1 cellular context compared by ENCODE assay signal in the genomic region with DNA sequence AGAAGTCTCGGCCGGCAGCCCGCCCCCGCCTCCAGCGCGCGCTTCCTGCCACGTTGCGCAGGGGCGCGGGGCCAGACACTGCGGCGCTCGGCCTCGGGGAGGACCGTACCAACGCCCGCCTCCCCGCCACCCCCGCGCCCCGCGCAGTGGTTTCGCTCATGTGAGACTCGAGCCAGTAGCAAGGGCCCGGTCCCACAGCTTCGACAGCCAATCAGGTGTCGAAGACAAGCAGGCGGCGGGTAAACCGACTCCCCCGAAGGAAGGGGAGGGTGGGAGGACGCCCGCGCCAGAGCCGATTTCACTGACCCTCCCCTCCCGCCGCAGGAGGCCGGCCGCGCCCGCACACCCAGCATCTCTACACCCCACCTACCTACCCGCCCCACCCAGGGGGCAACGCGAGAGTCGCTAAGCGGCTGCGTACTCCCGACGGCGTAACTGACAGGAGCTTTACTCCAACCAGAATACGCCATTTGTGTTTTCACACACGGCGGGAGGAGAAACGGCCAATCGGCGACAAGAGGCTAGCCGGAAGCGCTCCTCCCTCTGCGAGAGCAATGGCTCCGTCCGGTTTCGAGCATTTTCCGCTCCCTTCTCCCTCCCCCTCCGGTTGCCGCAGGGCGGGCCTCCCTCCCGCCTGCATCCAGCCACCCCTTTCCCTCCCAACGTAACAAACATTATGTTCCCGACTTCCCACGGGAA.
TF ChIP-seq lines count a peak whose summit lies in the region.

No MANE protein-coding gene starts in this region.

TF ChIP-seq in HepG2, 621 proteins besides CTCF, POLR2A, EP300 and RAD21 (continued from another document and continues in another):
- TF ChIP-seq, protein P1, sequence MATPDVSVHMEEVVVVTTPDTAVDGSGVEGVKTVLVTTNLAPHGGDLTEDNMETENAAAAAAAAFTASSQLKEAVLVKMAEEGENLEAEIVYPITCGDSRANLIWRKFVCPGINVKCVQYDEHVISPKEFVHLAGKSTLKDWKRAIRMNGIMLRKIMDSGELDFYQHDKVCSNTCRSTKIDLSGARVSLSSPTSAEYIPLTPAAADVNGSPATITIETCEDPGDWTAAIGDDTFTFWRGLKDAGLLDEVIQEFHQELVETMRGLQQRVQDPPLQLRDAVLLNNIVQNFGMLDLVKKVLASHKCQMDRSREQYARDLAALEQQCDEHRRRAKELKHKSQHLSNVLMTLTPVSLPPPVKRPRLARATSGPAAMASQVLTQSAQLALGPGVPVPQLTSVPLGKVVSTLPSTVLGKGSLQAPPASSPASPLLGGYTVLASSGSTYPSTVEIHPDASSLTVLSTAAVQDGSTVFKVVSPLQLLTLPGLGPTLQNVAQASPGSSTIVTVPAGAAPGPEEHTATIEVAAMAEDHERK (CRISPR knock-in tag; IDR thresholded peaks at IDR 0.05; ENCODE audit: low read depth), result no peak
- TF ChIP-seq NFIC (IDR thresholded peaks at IDR 0.05; ENCODE audit: low read length) (no peak), SRSF1 (optimal IDR thresholded peaks at IDR 0.05; ENCODE audit: low read depth, low read length) (peak; percentile 74), SIN3A (IDR thresholded peaks at IDR 0.05; ENCODE audit: borderline replicate concordance, low read depth, low read length) (peak; percentile 34; the same call in 1 of the 2 replicates), SIN3B (IDR thresholded peaks at IDR 0.05; ENCODE audit: low read length) (peak; percentile 26; the same call in 1 of the 2 replicates), HCFC1 (IDR thresholded peaks at IDR 0.05; ENCODE audit: low read depth, low read length) (no peak; the same call in 1 of the 2 replicates), MXI1 (IDR thresholded peaks at IDR 0.05; ENCODE audit: borderline replicate concordance, low read depth, low read length) (peak; percentile 62; the same call in 1 of the 3 replicates), ZNF75D (CRISPR knock-in tag; IDR thresholded peaks at IDR 0.05; ENCODE audit: borderline replicate concordance) (no peak), ZNF138 (CRISPR knock-in tag; IDR thresholded peaks at IDR 0.05; ENCODE audit: low read depth) (0 out of 2 replicates have a peak, but pooled peaks have one; percentile 34), ZNF234 (CRISPR knock-in tag; conservative IDR thresholded peaks at IDR 0.05) (0 out of 2 replicates have a peak, but pooled peaks have one; percentile 66), ESRRA (CRISPR knock-in tag; IDR thresholded peaks at IDR 0.05; ENCODE audit: low read depth) (0 out of 2 replicates have a peak, but pooled peaks have one; percentile 12), ZFP1 (CRISPR knock-in tag; IDR thresholded peaks at IDR 0.05) (no peak), ZNF33A (CRISPR knock-in tag; IDR thresholded peaks at IDR 0.05; ENCODE audit: borderline replicate concordance) (no peak), ARNT2 (CRISPR knock-in tag; IDR thresholded peaks at IDR 0.05; ENCODE audit: low read depth) (peak; percentile 32; the same call in 1 of the 2 replicates), FOXO1 (CRISPR knock-in tag; IDR thresholded peaks at IDR 0.05) (peak; percentile 42), PTBP1 (IDR thresholded peaks at IDR 0.05; ENCODE audit: low read depth, low read length, poor library complexity, severe bottlenecking) (no peak), ZSCAN21 (CRISPR knock-in tag; IDR thresholded peaks at IDR 0.05; ENCODE audit: borderline replicate concordance) (peak; percentile 48; the same call in 1 of the 2 replicates), ZMAT3 (CRISPR knock-in tag; conservative IDR thresholded peaks at IDR 0.05) (peak; percentile 97), NONO (IDR thresholded peaks at IDR 0.05) (no peak), NONO (CRISPR knock-in tag; conservative IDR thresholded peaks at IDR 0.05) (peak; percentile 64; the same call in 1 of the 2 replicates), MEIS1 (CRISPR knock-in tag; IDR thresholded peaks at IDR 0.05; ENCODE audit: borderline replicate concordance) (0 out of 2 replicates have a peak, but pooled peaks have one; percentile 36), MZF1 (CRISPR knock-in tag; IDR thresholded peaks at IDR 0.05; ENCODE audit: borderline replicate concordance) (no peak), SETDB1 (CRISPR knock-in tag; IDR thresholded peaks at IDR 0.05; ENCODE audit: borderline replicate concordance) (no peak), XRCC5 (optimal IDR thresholded peaks at IDR 0.05; ENCODE audit: low read length) (peak; percentile 31), MEF2D (CRISPR knock-in tag; IDR thresholded peaks at IDR 0.05) (peak; percentile 66; the same call in 1 of the 2 replicates), ZNF569 (CRISPR knock-in tag; IDR thresholded peaks at IDR 0.05; ENCODE audit: borderline replicate concordance) (0 out of 2 replicates have a peak, but pooled peaks have one; percentile 44), ZNF549 (CRISPR knock-in tag; IDR thresholded peaks at IDR 0.05) (no peak), SRY (CRISPR knock-in tag; IDR thresholded peaks at IDR 0.05) (0 out of 2 replicates have a peak, but pooled peaks have one; percentile 18), ZNF589 (CRISPR knock-in tag; conservative IDR thresholded peaks at IDR 0.05) (peak; percentile 53; the same call in 1 of the 2 replicates), ZNF839 (CRISPR knock-in tag; IDR thresholded peaks at IDR 0.05; ENCODE audit: borderline replicate concordance) (no peak), KDM5A (IDR thresholded peaks at IDR 0.05; ENCODE audit: borderline replicate concordance, low read length) (peak; percentile 39; the same call in 1 of the 2 replicates), ZNF879 (CRISPR knock-in tag; IDR thresholded peaks at IDR 0.05) (no peak; the same call in 1 of the 2 replicates), TEAD2 (CRISPR knock-in tag; IDR thresholded peaks at IDR 0.05) (no peak), ELF4 (CRISPR knock-in tag; IDR thresholded peaks at IDR 0.05; ENCODE audit: borderline replicate concordance) (peak; percentile 76; the same call in 1 of the 2 replicates), ZNF383 (CRISPR knock-in tag; IDR thresholded peaks at IDR 0.05; ENCODE audit: borderline replicate concordance) (0 out of 2 replicates have a peak, but pooled peaks have one; percentile 53), ZNF709 (CRISPR knock-in tag; IDR thresholded peaks at IDR 0.05) (no peak), POLR2G (IDR thresholded peaks at IDR 0.05; ENCODE audit: low read depth, low read length) (peak; percentile 79; the same call in 1 of the 2 replicates), EHMT2 (IDR thresholded peaks at IDR 0.05; ENCODE audit: borderline replicate concordance, low read depth, low read length) (no peak), REPIN1 (CRISPR knock-in tag; IDR thresholded peaks at IDR 0.05; ENCODE audit: borderline replicate concordance, low read depth) (peak; percentile 86), ZNF678 (CRISPR knock-in tag; IDR thresholded peaks at IDR 0.05) (peak; percentile 35; the same call in 1 of the 2 replicates), ZBTB21 (CRISPR knock-in tag; IDR thresholded peaks at IDR 0.05) (no peak), NFYB (CRISPR knock-in tag; IDR thresholded peaks at IDR 0.05) (peak; percentile 91), ZNF12 (CRISPR knock-in tag; IDR thresholded peaks at IDR 0.05) (no peak)
- TF ChIP-seq, protein P2, sequence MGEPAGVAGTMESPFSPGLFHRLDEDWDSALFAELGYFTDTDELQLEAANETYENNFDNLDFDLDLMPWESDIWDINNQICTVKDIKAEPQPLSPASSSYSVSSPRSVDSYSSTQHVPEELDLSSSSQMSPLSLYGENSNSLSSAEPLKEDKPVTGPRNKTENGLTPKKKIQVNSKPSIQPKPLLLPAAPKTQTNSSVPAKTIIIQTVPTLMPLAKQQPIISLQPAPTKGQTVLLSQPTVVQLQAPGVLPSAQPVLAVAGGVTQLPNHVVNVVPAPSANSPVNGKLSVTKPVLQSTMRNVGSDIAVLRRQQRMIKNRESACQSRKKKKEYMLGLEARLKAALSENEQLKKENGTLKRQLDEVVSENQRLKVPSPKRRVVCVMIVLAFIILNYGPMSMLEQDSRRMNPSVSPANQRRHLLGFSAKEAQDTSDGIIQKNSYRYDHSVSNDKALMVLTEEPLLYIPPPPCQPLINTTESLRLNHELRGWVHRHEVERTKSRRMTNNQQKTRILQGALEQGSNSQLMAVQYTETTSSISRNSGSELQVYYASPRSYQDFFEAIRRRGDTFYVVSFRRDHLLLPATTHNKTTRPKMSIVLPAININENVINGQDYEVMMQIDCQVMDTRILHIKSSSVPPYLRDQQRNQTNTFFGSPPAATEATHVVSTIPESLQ (CRISPR knock-in tag; conservative IDR thresholded peaks at IDR 0.05), result peak; percentile 80; the same call in 1 of the 2 replicates
- TF ChIP-seq, protein P3, sequence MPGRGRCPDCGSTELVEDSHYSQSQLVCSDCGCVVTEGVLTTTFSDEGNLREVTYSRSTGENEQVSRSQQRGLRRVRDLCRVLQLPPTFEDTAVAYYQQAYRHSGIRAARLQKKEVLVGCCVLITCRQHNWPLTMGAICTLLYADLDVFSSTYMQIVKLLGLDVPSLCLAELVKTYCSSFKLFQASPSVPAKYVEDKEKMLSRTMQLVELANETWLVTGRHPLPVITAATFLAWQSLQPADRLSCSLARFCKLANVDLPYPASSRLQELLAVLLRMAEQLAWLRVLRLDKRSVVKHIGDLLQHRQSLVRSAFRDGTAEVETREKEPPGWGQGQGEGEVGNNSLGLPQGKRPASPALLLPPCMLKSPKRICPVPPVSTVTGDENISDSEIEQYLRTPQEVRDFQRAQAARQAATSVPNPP (CRISPR knock-in tag; IDR thresholded peaks at IDR 0.05), result peak; percentile 74; the same call in 1 of the 2 replicates
- TF ChIP-seq, protein P4, sequence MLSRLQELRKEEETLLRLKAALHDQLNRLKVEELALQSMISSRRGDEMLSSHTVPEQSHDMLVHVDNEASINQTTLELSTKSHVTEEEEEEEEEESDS (CRISPR knock-in tag; IDR thresholded peaks at IDR 0.05; ENCODE audit: borderline replicate concordance), result peak; percentile 75; the same call in 1 of the 2 replicates
- TF ChIP-seq, protein P5, sequence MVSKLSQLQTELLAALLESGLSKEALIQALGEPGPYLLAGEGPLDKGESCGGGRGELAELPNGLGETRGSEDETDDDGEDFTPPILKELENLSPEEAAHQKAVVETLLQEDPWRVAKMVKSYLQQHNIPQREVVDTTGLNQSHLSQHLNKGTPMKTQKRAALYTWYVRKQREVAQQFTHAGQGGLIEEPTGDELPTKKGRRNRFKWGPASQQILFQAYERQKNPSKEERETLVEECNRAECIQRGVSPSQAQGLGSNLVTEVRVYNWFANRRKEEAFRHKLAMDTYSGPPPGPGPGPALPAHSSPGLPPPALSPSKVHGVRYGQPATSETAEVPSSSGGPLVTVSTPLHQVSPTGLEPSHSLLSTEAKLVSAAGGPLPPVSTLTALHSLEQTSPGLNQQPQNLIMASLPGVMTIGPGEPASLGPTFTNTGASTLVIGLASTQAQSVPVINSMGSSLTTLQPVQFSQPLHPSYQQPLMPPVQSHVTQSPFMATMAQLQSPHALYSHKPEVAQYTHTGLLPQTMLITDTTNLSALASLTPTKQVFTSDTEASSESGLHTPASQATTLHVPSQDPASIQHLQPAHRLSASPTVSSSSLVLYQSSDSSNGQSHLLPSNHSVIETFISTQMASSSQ (IDR thresholded peaks at IDR 0.05; ENCODE audit: low read depth), result no peak
- TF ChIP-seq, protein P5 (CRISPR knock-in tag; IDR thresholded peaks at IDR 0.05; ENCODE audit: borderline replicate concordance), result no peak; the same call in 1 of the 2 replicates
- TF ChIP-seq, protein P6, sequence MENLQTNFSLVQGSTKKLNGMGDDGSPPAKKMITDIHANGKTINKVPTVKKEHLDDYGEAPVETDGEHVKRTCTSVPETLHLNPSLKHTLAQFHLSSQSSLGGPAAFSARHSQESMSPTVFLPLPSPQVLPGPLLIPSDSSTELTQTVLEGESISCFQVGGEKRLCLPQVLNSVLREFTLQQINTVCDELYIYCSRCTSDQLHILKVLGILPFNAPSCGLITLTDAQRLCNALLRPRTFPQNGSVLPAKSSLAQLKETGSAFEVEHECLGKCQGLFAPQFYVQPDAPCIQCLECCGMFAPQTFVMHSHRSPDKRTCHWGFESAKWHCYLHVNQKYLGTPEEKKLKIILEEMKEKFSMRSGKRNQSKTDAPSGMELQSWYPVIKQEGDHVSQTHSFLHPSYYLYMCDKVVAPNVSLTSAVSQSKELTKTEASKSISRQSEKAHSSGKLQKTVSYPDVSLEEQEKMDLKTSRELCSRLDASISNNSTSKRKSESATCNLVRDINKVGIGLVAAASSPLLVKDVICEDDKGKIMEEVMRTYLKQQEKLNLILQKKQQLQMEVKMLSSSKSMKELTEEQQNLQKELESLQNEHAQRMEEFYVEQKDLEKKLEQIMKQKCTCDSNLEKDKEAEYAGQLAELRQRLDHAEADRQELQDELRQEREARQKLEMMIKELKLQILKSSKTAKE (CRISPR knock-in tag; IDR thresholded peaks at IDR 0.05; ENCODE audit: borderline replicate concordance), result peak; percentile 43; the same call in 1 of the 2 replicates
- TF ChIP-seq, protein P7, sequence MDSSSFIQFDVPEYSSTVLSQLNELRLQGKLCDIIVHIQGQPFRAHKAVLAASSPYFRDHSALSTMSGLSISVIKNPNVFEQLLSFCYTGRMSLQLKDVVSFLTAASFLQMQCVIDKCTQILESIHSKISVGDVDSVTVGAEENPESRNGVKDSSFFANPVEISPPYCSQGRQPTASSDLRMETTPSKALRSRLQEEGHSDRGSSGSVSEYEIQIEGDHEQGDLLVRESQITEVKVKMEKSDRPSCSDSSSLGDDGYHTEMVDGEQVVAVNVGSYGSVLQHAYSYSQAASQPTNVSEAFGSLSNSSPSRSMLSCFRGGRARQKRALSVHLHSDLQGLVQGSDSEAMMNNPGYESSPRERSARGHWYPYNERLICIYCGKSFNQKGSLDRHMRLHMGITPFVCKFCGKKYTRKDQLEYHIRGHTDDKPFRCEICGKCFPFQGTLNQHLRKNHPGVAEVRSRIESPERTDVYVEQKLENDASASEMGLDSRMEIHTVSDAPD (CRISPR knock-in tag; IDR thresholded peaks at IDR 0.05), result peak; percentile 68; the same call in 1 of the 2 replicates
- TF ChIP-seq, protein P8, sequence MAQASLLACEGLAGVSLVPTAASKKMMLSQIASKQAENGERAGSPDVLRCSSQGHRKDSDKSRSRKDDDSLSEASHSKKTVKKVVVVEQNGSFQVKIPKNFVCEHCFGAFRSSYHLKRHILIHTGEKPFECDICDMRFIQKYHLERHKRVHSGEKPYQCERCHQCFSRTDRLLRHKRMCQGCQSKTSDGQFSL (CRISPR knock-in tag; IDR thresholded peaks at IDR 0.05), result no peak; the same call in 1 of the 2 replicates
